Comparison of ENCODE assay signal across 9 cellular contexts in the genomic region with DNA sequence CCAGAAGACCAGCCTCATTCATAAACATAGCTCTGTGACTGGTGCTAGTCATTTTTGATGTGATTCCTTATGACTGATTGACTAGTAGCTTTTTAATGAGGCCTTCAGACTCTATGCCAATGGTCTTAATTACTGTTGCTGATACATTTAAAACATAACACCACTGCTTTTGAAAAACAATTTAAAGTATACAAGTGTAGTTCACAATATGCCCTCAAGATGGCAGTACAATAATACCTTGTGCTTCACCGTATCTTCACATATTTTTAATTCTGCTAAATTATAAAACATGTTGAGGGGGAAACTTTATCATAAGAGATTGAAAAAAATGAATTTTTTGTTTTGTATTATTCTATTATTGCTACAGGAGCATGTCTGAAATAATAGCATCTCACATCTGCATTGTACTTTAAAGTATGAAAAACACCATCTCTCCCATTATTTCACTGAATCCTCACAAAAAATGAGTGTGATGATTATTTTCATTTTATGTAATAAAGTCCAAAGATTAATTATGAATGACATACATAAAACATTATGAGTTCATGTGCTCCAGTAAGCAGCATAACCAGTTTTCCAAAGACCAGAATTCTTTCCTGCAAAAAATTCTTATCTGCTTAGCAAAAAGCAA. TPM values are rescaled to one million over a fixed set of nuclear protein-coding genes. Genes with fewer than 3 reads are reported as not detected.
DNase-seq lines count a peak whose midpoint lies in the region; ATAC-seq lines count a peak whose summit lies in the region.
"Had no signal": no experiment of that assay in that cellular context is flagged by ENCODE, and none has a peak within 500 bp of the region (broad histone marks: within the 10 kb centered on the region; RNA-seq: fewer than 3 reads in every experiment).

No MANE protein-coding gene starts in this region.

- H3K4me3 ChIP-seq in Jurkat, Clone E6-1 (ENCODE audit: low read length): no peak overlapping the region

- DNase-seq in DMS79 treated with DMSO at 0.1 percent for 48 hours (lab: John Stamatoyannopoulos, UW): peak; percentile 10
- no peak for DNase-seq in DMS79 (lab: John Stamatoyannopoulos, UW)
- peak; percentile 37 for DNase-seq in Jurkat, Clone E6-1 (ENCODE audit: low read depth, low spot score)
- DNase-seq in astrocyte of the hippocampus (ENCODE audit: low read depth, low spot score): peak; percentile 60
- peak; percentile 41 for DNase-seq in kidney tubule cell (ENCODE audit: low spot score)
- DNase-seq in NCI-H446 treated with DMSO at 0.1 percent for 48 hours (lab: John Stamatoyannopoulos, UW): no peak
- no peak for DNase-seq in D341Med (ENCODE audit: low spot score)

- no peak for ATAC-seq in GM19452 (IDR thresholded peaks at IDR 0.05; ENCODE audit: unreplicated experiment)

RNA-seq across cellular contexts. Expression of gene SHISAL2B, which starts 55.1 kb away (rescaled TPM):
- not detected for polyA plus RNA-seq in Jurkat, Clone E6-1 (2012; ENCODE audit: insufficient read depth, insufficient read length)
- polyA plus RNA-seq: CD8-positive, alpha-beta memory T cell had no signal

Comparison
In these comparisons a context has a peak if more than half of its experiments do, and no peak if none do; other contexts are left out.
1. DNase-seq: peak in DMS79 treated with DMSO at 0.1 percent for 48 hours (single experiment), Jurkat, Clone E6-1 (single experiment), astrocyte of the hippocampus (single experiment) and kidney tubule cell (single experiment); none in DMS79 (single experiment), NCI-H446 treated with DMSO at 0.1 percent for 48 hours (single experiment) and D341Med (single experiment).